Comparison of ENCODE assay signal across 18 cellular contexts in genomic region chr21:42245348-42246185, GRCh38. TPM values are rescaled to one million over a fixed set of nuclear protein-coding genes. Genes with fewer than 3 reads are reported as not detected.
DNase-seq lines count a peak whose midpoint lies in the region; ATAC-seq and TF ChIP-seq lines count a peak whose summit lies in the region.
"Had no signal": no experiment of that assay in that cellular context is flagged by ENCODE, and none has a peak within 500 bp of the region (broad histone marks: within the 10 kb centered on the region; RNA-seq: fewer than 3 reads in every experiment).

No MANE protein-coding gene starts in this region.

- H3K36me3 ChIP-seq in osteoblast (ENCODE audit: insufficient read depth, low read length): no peaks in the 10 kb centered on the region
- H3K36me3 ChIP-seq: brain microvascular endothelial cell had no signal

- H3K4me1 Mint-ChIP-seq in effector memory CD8-positive, alpha-beta T cell (ENCODE audit: low read depth in 2 of 2): peaks cover 12 to 20% of the 10 kb centered on the region in 2 donors
- H3K4me1 Mint-ChIP-seq in stimulated activated memory B cell treated with anti-CD40 and anti-IgM and Interleukin-4, amounts not matched to agents 10 μg/mL and 1 μg/mL and 100 μg/mL, for 72 hours: peaks cover 57% of the 10 kb centered on the region

- H3K9me3 ChIP-seq in osteoblast (ENCODE audit: low read depth, low read length): no peaks in the 10 kb centered on the region

- H3K4me2 ChIP-seq in osteoblast (ENCODE audit: insufficient read depth, low read length): no peak overlapping the region

- DNase-seq in NCI-H1092 treated with DMSO at 0.1 percent for 48 hours (lab: John Stamatoyannopoulos, UW): peak; percentile 21
- DNase-seq in NCI-H1092 (lab: John Stamatoyannopoulos, UW): no peak
- DNase-seq in NCI-H345 (lab: John Stamatoyannopoulos, UW): peak; percentile 76
- DNase-seq in effector memory CD8-positive, alpha-beta T cell: no peak
- DNase-seq in osteoblast (ENCODE audit: insufficient read length, low spot score, missing footprints): no peak
- DNase-seq: activated T-cell treated with anti-CD3 and anti-CD28 coated beads, Interleukin-2, amount 50 U/mL, for 4 hours; brain microvascular endothelial cell; Calu3; GM23248; NCI-H2081 treated with DMSO at 0.1 percent for 48 hours; SHP77 treated with DMSO at 0.1 percent for 48 hours; stimulated activated CD4-positive, alpha-beta T cell treated with anti-CD3 and anti-CD28 coated beads, Interleukin-4, amount 100 ng/mL, for 24 hours had no signal

- no peaks in the 10 kb centered on the region for H3K4me1 ChIP-seq in osteoblast (ENCODE audit: insufficient read depth, low read length)

- no peaks in the 10 kb centered on the region for H3K27me3 Mint-ChIP-seq in effector memory CD8-positive, alpha-beta T cell
- H3K27me3 Mint-ChIP-seq in stimulated activated memory B cell treated with anti-CD40 and anti-IgM and Interleukin-4, amounts not matched to agents 10 μg/mL and 1 μg/mL and 100 μg/mL, for 72 hours: no peaks in the 10 kb centered on the region

- no peak overlapping the region for H3K4me3 Mint-ChIP-seq in effector memory CD8-positive, alpha-beta T cell
- H3K4me3 Mint-ChIP-seq in stimulated activated memory B cell treated with anti-CD40 and anti-IgM and Interleukin-4, amounts not matched to agents 10 μg/mL and 1 μg/mL and 100 μg/mL, for 72 hours: no peak overlapping the region
- H3K4me3 Mint-ChIP-seq: activated T-cell treated with anti-CD3 and anti-CD28 coated beads, Interleukin-2, amount 50 U/mL, for 4 hours; IgD-negative memory B cell had no signal

- no peak overlapping the region for H3K27ac ChIP-seq in osteoblast (ENCODE audit: low read depth, low read length)
- H3K27ac ChIP-seq: 22Rv1, brain microvascular endothelial cell, GM23248, VCaP had no signal

- H4K20me1 ChIP-seq in osteoblast (ENCODE audit: insufficient read depth, low read length): no peaks in the 10 kb centered on the region

- no peak overlapping the region for H3K4me3 ChIP-seq in osteoblast (ENCODE audit: insufficient read depth, low read length)
- H3K4me3 ChIP-seq: GM23248 had no signal

- no peak for ATAC-seq in effector memory CD8-positive, alpha-beta T cell (replicated peaks)
- no peak for ATAC-seq in stimulated activated memory B cell treated with anti-CD40 and anti-IgM and Interleukin-4, amounts not matched to agents 10 μg/mL and 1 μg/mL and 100 μg/mL, for 72 hours
- ATAC-seq in GM19328 (IDR thresholded peaks at IDR 0.05; ENCODE audit: unreplicated experiment): no peak
- no peak for ATAC-seq in GM18909 (IDR thresholded peaks at IDR 0.05; ENCODE audit: poor library complexity, unreplicated experiment)
- ATAC-seq: activated T-cell treated with anti-CD3 and anti-CD28 coated beads, Interleukin-2, amount 50 U/mL, for 4 hours had no signal

- H3K27me3 ChIP-seq in osteoblast (ENCODE audit: insufficient read depth, low read length): peaks cover 9% of the 10 kb centered on the region

- H3K27ac Mint-ChIP-seq in effector memory CD8-positive, alpha-beta T cell: peak overlapping the region; percentile 24 to 63
- H3K27ac Mint-ChIP-seq in stimulated activated memory B cell treated with anti-CD40 and anti-IgM and Interleukin-4, amounts not matched to agents 10 μg/mL and 1 μg/mL and 100 μg/mL, for 72 hours: peak overlapping the region; percentile 12
- H3K27ac Mint-ChIP-seq: IgD-negative memory B cell had no signal

- H2AFZ ChIP-seq in osteoblast (ENCODE audit: low read length): no peak overlapping the region
- H2AFZ ChIP-seq: GM23248 had no signal

- H3K79me2 ChIP-seq in osteoblast (ENCODE audit: insufficient read depth, low read length): no peaks in the 10 kb centered on the region

- peaks cover 31% of the 10 kb centered on the region for H3K36me3 Mint-ChIP-seq in effector memory CD8-positive, alpha-beta T cell (ENCODE audit: insufficient read depth)
- no peaks in the 10 kb centered on the region for H3K36me3 Mint-ChIP-seq in stimulated activated memory B cell treated with anti-CD40 and anti-IgM and Interleukin-4, amounts not matched to agents 10 μg/mL and 1 μg/mL and 100 μg/mL, for 72 hours
- H3K36me3 Mint-ChIP-seq: IgD-negative memory B cell had no signal

- TF ChIP-seq CTCF in osteoblast (IDR thresholded peaks at IDR 0.05; ENCODE audit: extremely low read depth, low read depth, low read length): no peak

- no peaks in the 10 kb centered on the region for H3K9me3 Mint-ChIP-seq in effector memory CD8-positive, alpha-beta T cell
- no peaks in the 10 kb centered on the region for H3K9me3 Mint-ChIP-seq in stimulated activated memory B cell treated with anti-CD40 and anti-IgM and Interleukin-4, amounts not matched to agents 10 μg/mL and 1 μg/mL and 100 μg/mL, for 72 hours
- H3K9me3 Mint-ChIP-seq: activated T-cell treated with anti-CD3 and anti-CD28 coated beads, Interleukin-2, amount 50 U/mL, for 4 hours; IgD-negative memory B cell had no signal

RNA-seq across cellular contexts. Expression of gene ABCG1, which starts 26.6 kb away (rescaled TPM):
- under 0.01 and 0.72 TPM in 2 replicates for total RNA-seq in osteoblast
- total RNA-seq: GM23248 had no signal

Comparison
In these comparisons a context has a peak if more than half of its experiments do, and no peak if none do; other contexts are left out.
1. DNase-seq: peak in NCI-H1092 treated with DMSO at 0.1 percent for 48 hours (single experiment) and NCI-H345 (single experiment); none in NCI-H1092 (single experiment), effector memory CD8-positive, alpha-beta T cell (0 of 3) and osteoblast (single experiment).